Comparison of ENCODE assay signal across 9 cellular contexts in the genomic region with DNA sequence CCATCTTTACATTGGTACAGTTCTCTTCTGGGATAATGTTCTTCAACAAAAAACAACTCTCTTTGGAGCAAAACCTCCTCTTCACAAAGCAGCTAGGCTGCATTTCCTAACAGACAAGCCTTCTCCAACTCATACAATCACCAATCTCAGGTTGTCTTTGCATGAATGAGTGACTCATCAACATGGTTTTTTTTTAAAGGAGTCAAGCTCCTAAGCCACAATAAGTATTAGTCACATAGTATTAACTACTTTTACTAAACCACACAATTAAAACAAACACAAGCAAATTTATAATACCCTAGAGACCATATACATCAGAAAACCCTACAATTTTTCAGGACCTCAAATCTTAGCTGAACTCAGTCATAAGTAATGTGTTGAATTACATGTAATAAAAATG.
DNase-seq lines count a peak whose midpoint lies in the region; ATAC-seq, FAIRE-seq and TF ChIP-seq lines count a peak whose summit lies in the region.
"Had no signal": no experiment of that assay in that cellular context is flagged by ENCODE, and none has a peak within 500 bp of the region (broad histone marks: within the 10 kb centered on the region; RNA-seq: fewer than 3 reads in every experiment).

No MANE protein-coding gene starts in this region.

- no peak overlapping the region for H2BK15ac ChIP-seq in IMR-90 (ENCODE audit: low read depth, low read length)

- POLR2A ChIA-PET in IMR-90 (lab: Charles Lee; ENCODE audit: unreplicated experiment), result no interaction called here

- H2BK20ac ChIP-seq in IMR-90 (ENCODE audit: low read depth, low read length), result no peak overlapping the region

- H4K91ac ChIP-seq in IMR-90 (ENCODE audit: insufficient read depth, low read depth, low read length), result no peak overlapping the region

- TF ChIP-seq CTCF in IMR-90 (conservative IDR thresholded peaks at IDR 0.05; ENCODE audit: low read depth, low read length) (no peak), bronchial epithelial cell (IDR thresholded peaks at IDR 0.05; ENCODE audit: insufficient read depth, low read length, severe bottlenecking) (no peak), GM13977 (IDR thresholded peaks at IDR 0.05; ENCODE audit: extremely low read depth, insufficient read depth, missing control alignments) (no peak)

- intact Hi-C loops in IMR-90 (cut with micrococcal nuclease), result no loop called here

- H3K4me3 ChIP-seq in IMR-90 (ENCODE audit: insufficient read depth, low read depth, low read length) (no peak overlapping the region), bronchial epithelial cell (ENCODE audit: low read depth, low read length) (no peak overlapping the region)

- H4K5ac ChIP-seq in IMR-90 (ENCODE audit: low read depth, low read length), result no peak overlapping the region

- H3K18ac ChIP-seq in IMR-90 (ENCODE audit: low read depth, low read length), result no peak overlapping the region

- BruUV-seq in IMR-90 (replicated peaks; lab: Mats Ljungman, UMichigan), result no TSS peak

- H3K27me3 ChIP-seq in IMR-90 (ENCODE audit: control insufficient read depth, insufficient read depth, low read length) (no peaks in the 10 kb centered on the region), bronchial epithelial cell (ENCODE audit: control insufficient read depth, insufficient read depth, low read length) (no peaks in the 10 kb centered on the region)

- no peaks in the 10 kb centered on the region for H3K9me1 ChIP-seq in IMR-90 (ENCODE audit: insufficient read depth, low read length)

- no peak overlapping the region for H4K8ac ChIP-seq in IMR-90 (ENCODE audit: low read depth in 2 of 2, low read length in 2 of 2)

- H3K4me2 ChIP-seq in IMR-90 (ENCODE audit: low read depth, low read length), result no peak overlapping the region

- no peak overlapping the region for H3K9ac ChIP-seq in IMR-90 (ENCODE audit: low read depth, low read length)

- no peak overlapping the region for H3K56ac ChIP-seq in IMR-90 (ENCODE audit: extremely low read depth, insufficient read depth, low read length)

- 0 out of 2 replicates have a peak, but pooled peaks cover 1% of the 10 kb centered on the region for H3K4me1 ChIP-seq in IMR-90 (ENCODE audit: control insufficient read depth, insufficient read depth, low read length)

- H2AK5ac ChIP-seq in IMR-90 (ENCODE audit: low read depth, low read length), result no peak overlapping the region

- H4K20me1 ChIP-seq in IMR-90 (ENCODE audit: insufficient read depth, low read length), result peaks cover 8% of the 10 kb centered on the region; the same call in 1 of the 2 replicates

- H3K9me3 ChIP-seq in IMR-90 (ENCODE audit: control insufficient read depth, insufficient read depth, low read length), result no peaks in the 10 kb centered on the region

- no peak overlapping the region for H2BK5ac ChIP-seq in IMR-90 (ENCODE audit: low read depth, low read length, poor library complexity, severe bottlenecking)

- H2BK120ac ChIP-seq in IMR-90 (ENCODE audit: low read depth, low read length), result no peak overlapping the region

- H3K14ac ChIP-seq in IMR-90 (replicated peaks; ENCODE audit: low read depth, low read length), result no peak overlapping the region

- DNase-seq in EH (ENCODE audit: low read depth) (peak; percentile 82), IMR-90 (peak; percentile 90), bronchial epithelial cell (ENCODE audit: low read depth) (peak; percentile 94), myocyte (ENCODE audit: low read depth) (peak; percentile 50), substantia nigra (lab: John Stamatoyannopoulos, UW) (no peak), T-helper 9 cell (no peak), DMS79 treated with DMSO at 0.1 percent for 48 hours (lab: John Stamatoyannopoulos, UW) (no peak), GM13977 (ENCODE audit: low spot score) (no peak)

- TF ChIP-seq RAD21 in IMR-90 (IDR thresholded peaks at IDR 0.05; ENCODE audit: low read length), result no peak

- dilution Hi-C loops in IMR-90 (cut with HindIII; ENCODE audit: low sequenced_read_pairs, unreplicated experiment), result no loop called here

- H3K4ac ChIP-seq in IMR-90 (ENCODE audit: low read depth, low read length), result no peak overlapping the region

- no peak for TF ChIP-seq POLR2A in IMR-90 (IDR thresholded peaks at IDR 0.05; ENCODE audit: low read depth, low read length)

- H3K23ac ChIP-seq in IMR-90 (ENCODE audit: low read depth, low read length), result no peak overlapping the region

- no peak overlapping the region for H2AFZ ChIP-seq in IMR-90 (replicated peaks; ENCODE audit: low read length, poor library complexity)

- no peak overlapping the region for H2AK9ac ChIP-seq in IMR-90 (replicated peaks; ENCODE audit: low read depth, low read length, poor library complexity)

- H3K36me3 ChIP-seq in IMR-90 (ENCODE audit: control insufficient read depth, insufficient read depth, low read length) (no peaks in the 10 kb centered on the region), bronchial epithelial cell (ENCODE audit: control insufficient read depth, insufficient read depth, low read length) (no peaks in the 10 kb centered on the region)

- CTCF ChIA-PET in IMR-90 (lab: Yijun Ruan, JAX), result interaction anchor here (0.5 to 1.1 kb wide), 3 partner anchors 18 to 1277 kb away, joined by 3 to 4 read pairs (median 3); no protein-coding TSS in a partner anchor

- ATAC-seq in IMR-90 (ENCODE audit: low read depth), result peak; percentile 79

- in situ Hi-C loops in IMR-90 (cut with MboI; ENCODE audit: low sequenced_read_pairs), result no loop called here
- in situ Hi-C loops in GM13977 (cut with MboI; ENCODE audit: low pct_unique_long_range_greater_than_20kb, low sequenced_read_pairs, unreplicated experiment), result no loop called here

- H3K79me1 ChIP-seq in IMR-90 (ENCODE audit: low read depth in 1 of 2, low read length in 2 of 2), result peaks cover 0 to 2% of the 10 kb centered on the region in 2 experiments; a peak in 1 of 4 replicates

- FAIRE-seq in bronchial epithelial cell (lab: Jason Lieb, UNC), result no peak
- FAIRE-seq: frontal cortex had no signal

- no peak overlapping the region for H3K27ac ChIP-seq in IMR-90 (ENCODE audit: insufficient read depth, low read length)
- H3K27ac ChIP-seq in substantia nigra (ENCODE audit: low read depth, low read length, poor library complexity, severe bottlenecking), result no peak overlapping the region

TF ChIP-seq in IMR-90, 13 proteins besides CTCF, POLR2A, EP300 and RAD21:
- no peak for TF ChIP-seq NFE2L2 (IDR thresholded peaks at IDR 0.05; ENCODE audit: low read depth, low read length)
- TF ChIP-seq, protein P1, sequence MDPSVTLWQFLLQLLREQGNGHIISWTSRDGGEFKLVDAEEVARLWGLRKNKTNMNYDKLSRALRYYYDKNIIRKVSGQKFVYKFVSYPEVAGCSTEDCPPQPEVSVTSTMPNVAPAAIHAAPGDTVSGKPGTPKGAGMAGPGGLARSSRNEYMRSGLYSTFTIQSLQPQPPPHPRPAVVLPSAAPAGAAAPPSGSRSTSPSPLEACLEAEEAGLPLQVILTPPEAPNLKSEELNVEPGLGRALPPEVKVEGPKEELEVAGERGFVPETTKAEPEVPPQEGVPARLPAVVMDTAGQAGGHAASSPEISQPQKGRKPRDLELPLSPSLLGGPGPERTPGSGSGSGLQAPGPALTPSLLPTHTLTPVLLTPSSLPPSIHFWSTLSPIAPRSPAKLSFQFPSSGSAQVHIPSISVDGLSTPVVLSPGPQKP (IDR thresholded peaks at IDR 0.05; ENCODE audit: borderline replicate concordance, low read depth, low read length), result no peak
- TF ChIP-seq MAZ (IDR thresholded peaks at IDR 0.05; ENCODE audit: borderline replicate concordance, low read depth, low read length), result no peak
- TF ChIP-seq MXI1 (IDR thresholded peaks at IDR 0.05; ENCODE audit: borderline replicate concordance, low read depth, low read length), result no peak
- TF ChIP-seq FOS (IDR thresholded peaks at IDR 0.05; ENCODE audit: low read depth, low read length), result peak; percentile 89
- no peak for TF ChIP-seq RFX5 (IDR thresholded peaks at IDR 0.05; ENCODE audit: low read depth, low read length)
- TF ChIP-seq BHLHE40 (IDR thresholded peaks at IDR 0.05; ENCODE audit: low read depth, low read length), result 0 out of 2 replicates have a peak, but pooled peaks have one; percentile 44
- no peak for TF ChIP-seq MAFK (IDR thresholded peaks at IDR 0.05; ENCODE audit: low read depth, low read length)
- TF ChIP-seq CEBPB (IDR thresholded peaks at IDR 0.05; ENCODE audit: low read depth, low read length), result 0 out of 2 replicates have a peak, but pooled peaks have one; percentile 3
- TF ChIP-seq, protein P2, sequence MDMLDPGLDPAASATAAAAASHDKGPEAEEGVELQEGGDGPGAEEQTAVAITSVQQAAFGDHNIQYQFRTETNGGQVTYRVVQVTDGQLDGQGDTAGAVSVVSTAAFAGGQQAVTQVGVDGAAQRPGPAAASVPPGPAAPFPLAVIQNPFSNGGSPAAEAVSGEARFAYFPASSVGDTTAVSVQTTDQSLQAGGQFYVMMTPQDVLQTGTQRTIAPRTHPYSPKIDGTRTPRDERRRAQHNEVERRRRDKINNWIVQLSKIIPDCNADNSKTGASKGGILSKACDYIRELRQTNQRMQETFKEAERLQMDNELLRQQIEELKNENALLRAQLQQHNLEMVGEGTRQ (IDR thresholded peaks at IDR 0.05; ENCODE audit: low read depth, low read length), result no peak
- TF ChIP-seq RCOR1 (IDR thresholded peaks at IDR 0.05; ENCODE audit: insufficient replicate concordance, low read length), result no peak

Comparison
In these comparisons a context has a peak if more than half of its experiments do, and no peak if none do; other contexts are left out.
1. DNase-seq: peak in EH (single experiment), IMR-90 (single experiment), bronchial epithelial cell (single experiment) and myocyte (single experiment); none in substantia nigra (0 of 49), T-helper 9 cell (single experiment), DMS79 treated with DMSO at 0.1 percent for 48 hours (single experiment) and GM13977 (single experiment).